ENCODE assay signal across 10 cellular contexts in genomic region chr17:73305845-73306836, GRCh38. TPM values are rescaled to one million over a fixed set of nuclear protein-coding genes. Genes with fewer than 3 reads are reported as not detected.
DNase-seq lines count a peak whose midpoint lies in the region; ATAC-seq and TF ChIP-seq lines count a peak whose summit lies in the region.
"Had no signal": no experiment of that assay in that cellular context is flagged by ENCODE, and none has a peak within 500 bp of the region (broad histone marks: within the 10 kb centered on the region; RNA-seq: fewer than 3 reads in every experiment).

No MANE protein-coding gene starts in this region.

- H3K9me3 Mint-ChIP-seq in nephron progenitor cell, result no peaks in the 10 kb centered on the region

- intact Hi-C loops in heart left ventricle (cut with DNase I) (loop anchor here in 2 of 10 donors (2.0 to 10.0 kb wide), 2 partner anchors 13 to 51 kb away; no protein-coding TSS in a partner anchor), Right ventricle myocardium inferior (cut with DNase I) (no loop called here), vagina (cut with DNase I) (loop anchor here (10.0 kb wide), 1 partner anchor 111 kb away; the partner anchor contains the start of gene COG1)

- H3K9me3 ChIP-seq in heart left ventricle (no peaks in the 10 kb centered on the region), endocrine pancreas (ENCODE audit: control insufficient read depth, low read length) (no peaks in the 10 kb centered on the region), vagina (no peaks in the 10 kb centered on the region)
- H3K9me3 ChIP-seq: mucosa of descending colon had no signal

- peaks cover 3% of the 10 kb centered on the region for H3K27me3 Mint-ChIP-seq in nephron progenitor cell (ENCODE audit: low read depth, poor library complexity)

- TF ChIP-seq CTCF in heart left ventricle (IDR thresholded peaks at IDR 0.05), result no peak
- no peak for TF ChIP-seq CTCF in nephron progenitor cell (IDR thresholded peaks at IDR 0.05)
- TF ChIP-seq CTCF in vagina (IDR thresholded peaks at IDR 0.05), result no peak

- H3K27ac Mint-ChIP-seq in nephron progenitor cell, result peak overlapping the region; percentile 97

- DNase-seq in heart left ventricle, result no peak
- DNase-seq in Right ventricle myocardium inferior (ENCODE audit: missing footprints), result no peak
- no peak for DNase-seq in nephron progenitor cell
- no peak for DNase-seq in vagina (ENCODE audit: extremely low spot score in 2 of 2)
- no peak for DNase-seq in stimulated activated naive CD4-positive, alpha-beta T cell treated with Interleukin-2 at 50 U/mL for 16 hours (lab: John Stamatoyannopoulos, UW)
- no peak for DNase-seq in iPS-NIHi7 (ENCODE audit: extremely low spot score)
- no peak for DNase-seq in inferior parietal cortex (ENCODE audit: extremely low spot score)
- DNase-seq: activated T-cell treated with anti-CD3 and anti-CD28 coated beads, Interleukin-2, amount 50 U/mL, for 1 hour had no signal

- H3K36me3 Mint-ChIP-seq in nephron progenitor cell (ENCODE audit: low read depth), result peaks cover 24% of the 10 kb centered on the region

- H3K36me3 ChIP-seq in heart left ventricle, result no peaks in the 10 kb centered on the region
- H3K36me3 ChIP-seq in endocrine pancreas (ENCODE audit: control insufficient read depth, insufficient read depth, low read length), result no peaks in the 10 kb centered on the region
- no peaks in the 10 kb centered on the region for H3K36me3 ChIP-seq in vagina

- ATAC-seq in heart left ventricle (no peak), Right ventricle myocardium inferior (no peak)

- H3K27me3 ChIP-seq in heart left ventricle (no peaks in the 10 kb centered on the region), endocrine pancreas (ENCODE audit: control insufficient read depth, insufficient read depth, low read length) (no peaks in the 10 kb centered on the region), vagina (no peaks in the 10 kb centered on the region)

- peak overlapping the region; percentile 34 for H3K9ac ChIP-seq in endocrine pancreas (ENCODE audit: control insufficient read depth, insufficient read depth, low read length)

- peaks cover 64% of the 10 kb centered on the region for H3K4me1 Mint-ChIP-seq in nephron progenitor cell

- TF ChIP-seq POLR2A in heart left ventricle (IDR thresholded peaks at IDR 0.05) (no peak), vagina (IDR thresholded peaks at IDR 0.05) (no peak)

- peak overlapping the region; percentile 69 to 100 (median 98) for H3K27ac ChIP-seq in heart left ventricle
- H3K27ac ChIP-seq in vagina, result peak overlapping the region; percentile 100

- peak overlapping the region in 10 of 12 donors; percentile 2 to 98 (median 46) for H3K4me3 ChIP-seq in heart left ventricle
- peak overlapping the region; percentile 8 for H3K4me3 ChIP-seq in endocrine pancreas (ENCODE audit: control insufficient read depth, insufficient read depth, low read length)
- peak overlapping the region; percentile 35 to 65 for H3K4me3 ChIP-seq in vagina
- H3K4me3 ChIP-seq: mucosa of descending colon had no signal

- peaks cover 35 to 91% (median 76%) of the 10 kb centered on the region in 12 donors for H3K4me1 ChIP-seq in heart left ventricle
- H3K4me1 ChIP-seq in endocrine pancreas (ENCODE audit: control insufficient read depth, insufficient read depth, low read length), result no peaks in the 10 kb centered on the region
- H3K4me1 ChIP-seq in vagina, result peaks cover 92% of the 10 kb centered on the region

- peak overlapping the region; percentile 73 for H3K4me3 Mint-ChIP-seq in nephron progenitor cell

- 45 to 58% (median 52%) methylated on average over 11 of the region's 11 CpGs for WGBS in heart left ventricle, 4 donors

RNA-seq across cellular contexts. Expression of gene CDC42EP4, which starts 5.7 kb away (rescaled TPM):
- total RNA-seq in heart left ventricle (100 to 1,000 TPM in 1 of 9 donors, 10 to 100 TPM in 8; 21.8 to 103 (median 37.5) TPM), Right ventricle myocardium inferior (58.8 TPM), vagina (73.7 TPM)
- 10 to 100 TPM; 18.6 to 65.3 TPM for polyA plus RNA-seq in heart left ventricle

RNA-seq across cellular contexts. Expression of gene CPSF4L, which starts 44.5 kb away (rescaled TPM):
- not detected for total RNA-seq in heart left ventricle
- not detected for polyA plus RNA-seq in heart left ventricle
- not detected for total RNA-seq in Right ventricle myocardium inferior
- not detected for total RNA-seq in vagina
- total RNA-seq: mucosa of descending colon had no signal
